In the genomic region with DNA sequence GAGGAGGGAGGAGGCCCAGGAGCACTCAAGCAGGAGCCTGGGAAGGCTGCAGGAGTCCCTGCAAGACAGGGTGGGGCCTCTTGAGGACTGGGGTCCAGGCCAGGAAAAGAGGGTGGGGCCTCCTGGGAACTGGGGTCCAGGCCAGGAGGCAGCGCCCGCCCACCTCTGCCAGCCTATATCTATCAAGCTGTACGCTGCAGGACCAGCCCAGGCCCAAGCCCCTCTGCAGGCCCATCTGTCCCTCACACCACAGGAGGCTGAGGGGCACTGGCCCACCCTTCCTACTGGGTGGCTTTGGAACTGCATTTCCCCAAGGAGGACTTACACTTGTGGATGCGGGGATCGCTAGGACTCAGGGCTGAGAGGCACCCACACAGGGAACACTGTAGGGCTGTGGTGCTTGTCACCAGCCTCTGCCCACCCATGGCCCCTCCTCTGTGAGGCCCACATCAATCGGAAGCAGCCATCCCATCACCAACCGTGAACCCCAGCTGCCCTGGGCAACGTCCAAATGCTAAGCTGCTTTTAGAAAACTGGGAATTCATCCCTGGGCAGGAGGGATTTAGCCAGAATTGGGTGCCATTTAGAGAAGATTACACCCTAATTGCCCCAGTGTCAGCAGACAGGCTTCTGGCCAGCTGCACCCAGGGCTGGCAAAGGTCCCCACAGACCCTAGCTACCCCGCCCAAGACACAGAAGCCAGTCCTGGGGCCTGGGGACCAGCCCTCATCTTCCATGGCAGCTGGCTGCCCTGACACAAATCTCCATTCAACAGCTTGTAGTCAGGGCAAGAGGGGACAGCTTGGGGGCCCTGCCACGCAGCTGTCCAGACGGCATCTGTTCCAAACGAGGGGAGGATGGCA, we compare ENCODE assay signal across 12 cellular contexts. TPM values are rescaled to one million over a fixed set of nuclear protein-coding genes. Genes with fewer than 3 reads are reported as not detected.
DNase-seq lines count a peak whose midpoint lies in the region; ATAC-seq, FAIRE-seq and TF ChIP-seq lines count a peak whose summit lies in the region.
"Had no signal": no experiment of that assay in that cellular context is flagged by ENCODE, and none has a peak within 500 bp of the region (broad histone marks: within the 10 kb centered on the region; RNA-seq: fewer than 3 reads in every experiment).

No MANE protein-coding gene starts in this region.

- H3K79me2 ChIP-seq in HepG2 (ENCODE audit: insufficient read depth, low read length): peaks cover 66% of the 10 kb centered on the region

- in situ Hi-C loops in HepG2 (cut with HindIII; ENCODE audit: extremely low pct_ligation_motif_present, low pct_unique_long_range_greater_than_20kb): no loop called here

- TF ChIP-seq CTCF in left lung (IDR thresholded peaks at IDR 0.05): no peak
- no peak for TF ChIP-seq CTCF in spleen (IDR thresholded peaks at IDR 0.05 in 8 of 11, conservative IDR thresholded peaks at IDR 0.05 in 3 of 11)
- TF ChIP-seq CTCF in HepG2 (CRISPR knock-in tag; IDR thresholded peaks at IDR 0.05): no peak

- DNase-seq in NCI-H1092 (lab: John Stamatoyannopoulos, UW) (peak; percentile 59), caudate nucleus (lab: John Stamatoyannopoulos, UW) (peak in 52 of 61 donors; percentile 23 to 90 (median 73)), left lung (no peak), spleen (peak; percentile 56), HepG2 (ENCODE audit: low spot score) (no peak), NCI-H128 (lab: John Stamatoyannopoulos, UW; ENCODE audit: unreplicated experiment) (no peak)
- DNase-seq: activated naive CD8-positive, alpha-beta T cell treated with anti-CD3 and anti-CD28 coated beads for 36 hours; Calu3; NCI-H1930 had no signal

- no peak overlapping the region for H3K9ac ChIP-seq in HepG2 (ENCODE audit: insufficient read depth, low read depth, low read length)

- H3K9me3 ChIP-seq in left lung: no peaks in the 10 kb centered on the region
- no peaks in the 10 kb centered on the region for H3K9me3 ChIP-seq in spleen
- no peaks in the 10 kb centered on the region for H3K9me3 ChIP-seq in HepG2 (ENCODE audit: low read length)

- CTCF ChIA-PET in HepG2 (lab: Yijun Ruan, JAX; ENCODE audit: low intra/inter-chr PET ratio, low total read pairs): no interaction called here

- no TSS peak for BruUV-seq in HepG2 (replicated peaks; lab: Mats Ljungman, UMichigan)

- no peak overlapping the region for H3K4me3 ChIP-seq in left lung
- H3K4me3 ChIP-seq in spleen: no peak overlapping the region
- H3K4me3 ChIP-seq in HepG2 (replicated peaks in 1 of 3; ENCODE audit: insufficient read depth in 1 of 3, low read depth in 2 of 3, low read length in 3 of 3): no peak overlapping the region

- no peak for FAIRE-seq in HepG2 (lab: Jason Lieb, UNC)
- FAIRE-seq: GM12891 had no signal

- H3K27ac ChIP-seq in caudate nucleus (ENCODE audit: low read depth, low read length): peak overlapping the region; percentile 8
- peak overlapping the region in 1 of 2 donors; percentile 60 for H3K27ac ChIP-seq in left lung
- H3K27ac ChIP-seq in spleen: peak overlapping the region in 4 of 8 donors; percentile 11 to 72 (median 50)
- no peak overlapping the region for H3K27ac ChIP-seq in HepG2 (ENCODE audit: extremely low read length, insufficient read depth, low read length)

- no peak for TF ChIP-seq RAD21 in HepG2 (CRISPR knock-in tag; IDR thresholded peaks at IDR 0.05)

- ATAC-seq in left lung (peak; percentile 33), HepG2 (no peak), GM18868 (IDR thresholded peaks at IDR 0.05; ENCODE audit: unreplicated experiment) (no peak), GM18517 (IDR thresholded peaks at IDR 0.05; ENCODE audit: unreplicated experiment) (no peak)

- H2AFZ ChIP-seq in HepG2 (ENCODE audit: low read length): no peak overlapping the region

- H4K20me1 ChIP-seq in HepG2 (ENCODE audit: insufficient read depth, low read length): no peaks in the 10 kb centered on the region; the same call in 1 of the 2 replicates

- no peak for TF ChIP-seq EP300 in HepG2 (IDR thresholded peaks at IDR 0.05; ENCODE audit: low read depth in 2 of 2, low read length in 2 of 2)
- TF ChIP-seq EP300 in HepG2 (CRISPR knock-in tag; IDR thresholded peaks at IDR 0.05; ENCODE audit: borderline replicate concordance): no peak

- intact Hi-C loops in left lung (cut with DNase I): no loop called here
- intact Hi-C loops in spleen (cut with DNase I; ENCODE audit: low total_unique reads): no loop called here
- intact Hi-C loops in HepG2 (cut with micrococcal nuclease; ENCODE audit: unreplicated experiment): no loop called here

- WGBS in spleen, 5 donors: 71 to 92% (median 86%) methylated on average over 5 to 12 of the region's 12 CpGs
- WGBS in HepG2 (ENCODE audit: low lambda C conversion rate): 91% methylated on average over 6 of the region's 12 CpGs

- H3K36me3 ChIP-seq in left lung: no peaks in the 10 kb centered on the region
- peaks cover 0 to 3% (median 0%) of the 10 kb centered on the region in 6 donors for H3K36me3 ChIP-seq in spleen
- no peaks in the 10 kb centered on the region for H3K36me3 ChIP-seq in HepG2 (replicated peaks in 1 of 2; ENCODE audit: control insufficient read depth in 1 of 2, insufficient read depth in 2 of 2, low read length in 2 of 2)

- peaks cover 23 to 74% of the 10 kb centered on the region in 2 donors for H3K4me1 ChIP-seq in left lung
- peaks cover 19 to 100% (median 93%) of the 10 kb centered on the region in 6 donors for H3K4me1 ChIP-seq in spleen
- H3K4me1 ChIP-seq in HepG2 (ENCODE audit: insufficient read depth, low read length): peaks cover 59% of the 10 kb centered on the region

- H3K27me3 ChIP-seq in left lung: no peaks in the 10 kb centered on the region
- no peaks in the 10 kb centered on the region for H3K27me3 ChIP-seq in spleen (replicated peaks in 1 of 7)
- H3K27me3 ChIP-seq in HepG2 (ENCODE audit: control insufficient read depth in 1 of 2, insufficient read depth in 2 of 2, low read length in 2 of 2): no peaks in the 10 kb centered on the region

- POLR2A ChIA-PET in HepG2 (lab: Yijun Ruan, JAX): no interaction called here

- no peak overlapping the region for H3K4me2 ChIP-seq in HepG2 (ENCODE audit: low read depth, low read length)

- no peak for TF ChIP-seq POLR2A in spleen (IDR thresholded peaks at IDR 0.05)
- TF ChIP-seq POLR2A in HepG2 (IDR thresholded peaks at IDR 0.05; ENCODE audit: insufficient read depth in 1 of 2, low read depth in 2 of 2, low read length in 2 of 2): no peak

TF ChIP-seq in HepG2, 621 proteins besides CTCF, POLR2A, EP300 and RAD21 (continues in another document):
- TF ChIP-seq ZNF850 (CRISPR knock-in tag; conservative IDR thresholded peaks at IDR 0.05): no peak
- no peak for TF ChIP-seq TCF7L2 (IDR thresholded peaks at IDR 0.05; ENCODE audit: low read depth, low read length)
- TF ChIP-seq, protein P1, sequence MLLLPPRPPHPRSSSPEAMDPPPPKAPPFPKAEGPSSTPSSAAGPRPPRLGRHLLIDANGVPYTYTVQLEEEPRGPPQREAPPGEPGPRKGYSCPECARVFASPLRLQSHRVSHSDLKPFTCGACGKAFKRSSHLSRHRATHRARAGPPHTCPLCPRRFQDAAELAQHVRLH (CRISPR knock-in tag; IDR thresholded peaks at IDR 0.05; ENCODE audit: borderline replicate concordance, low read depth): no peak
- no peak for TF ChIP-seq ZNF790 (CRISPR knock-in tag; IDR thresholded peaks at IDR 0.05; ENCODE audit: borderline replicate concordance)
- TF ChIP-seq RXRA (CRISPR knock-in tag; IDR thresholded peaks at IDR 0.05): no peak
- TF ChIP-seq ZNF672 (CRISPR knock-in tag; IDR thresholded peaks at IDR 0.05): no peak
- TF ChIP-seq ZBTB8A (CRISPR knock-in tag; IDR thresholded peaks at IDR 0.05; ENCODE audit: borderline replicate concordance, low read depth): no peak
- no peak for TF ChIP-seq IKZF4 (CRISPR knock-in tag; IDR thresholded peaks at IDR 0.05; ENCODE audit: borderline replicate concordance, low read depth, not compliant biosample characterization)
- no peak for TF ChIP-seq NFYC (CRISPR knock-in tag; IDR thresholded peaks at IDR 0.05)
- TF ChIP-seq, protein P2, sequence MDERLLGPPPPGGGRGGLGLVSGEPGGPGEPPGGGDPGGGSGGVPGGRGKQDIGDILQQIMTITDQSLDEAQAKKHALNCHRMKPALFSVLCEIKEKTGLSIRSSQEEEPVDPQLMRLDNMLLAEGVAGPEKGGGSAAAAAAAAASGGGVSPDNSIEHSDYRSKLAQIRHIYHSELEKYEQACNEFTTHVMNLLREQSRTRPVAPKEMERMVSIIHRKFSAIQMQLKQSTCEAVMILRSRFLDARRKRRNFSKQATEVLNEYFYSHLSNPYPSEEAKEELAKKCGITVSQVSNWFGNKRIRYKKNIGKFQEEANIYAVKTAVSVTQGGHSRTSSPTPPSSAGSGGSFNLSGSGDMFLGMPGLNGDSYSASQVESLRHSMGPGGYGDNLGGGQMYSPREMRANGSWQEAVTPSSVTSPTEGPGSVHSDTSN (CRISPR knock-in tag; IDR thresholded peaks at IDR 0.05): no peak

RNA-seq across cellular contexts. Expression of a gene that starts 15.3 kb away (rescaled TPM):
- total RNA-seq in left lung (10 to 100 TPM; 33.7 to 34.5 TPM), spleen (10 to 100 TPM; 30.6 to 55.7 (median 36.8) TPM), HepG2 (2016; rRNA removed; fragmentation: Illumina TruSeq; extraction: Trizol) (17.4 and 18.3 TPM in 2 replicates)
- polyA plus RNA-seq in spleen (10 to 100 TPM in 2 of 3 donors, 1 to 10 TPM in 1; 9.4 to 12.0 (median 11.7) TPM), HepG2 (2011; rRNA removed) (5.1 and 6.3 TPM in 2 replicates)
- total RNA-seq in HepG2 (2016; cell fraction: cytosol; rRNA removed; fragmentation: Illumina TruSeq; extraction: Trizol; ENCODE audit: low read depth): 2.2 and 2.6 TPM in 2 replicates
- 17.1 and 17.9 TPM in 2 replicates for total RNA-seq in HepG2 (2016; cell fraction: insoluble cytoplasmic fraction; rRNA removed; fragmentation: Illumina TruSeq; extraction: Trizol)
- total RNA-seq in HepG2 (2016; cell fraction: membrane; rRNA removed; fragmentation: Illumina TruSeq; extraction: Trizol): 7.5 and 8.2 TPM in 2 replicates
- total RNA-seq in HepG2 (2016; cell fraction: nucleus; rRNA removed; fragmentation: Illumina TruSeq; extraction: Trizol): 15.1 and 18.6 TPM in 2 replicates
- 5.7 and 6.0 TPM in 2 replicates for polyA plus RNA-seq in HepG2 (2011; cell fraction: cytosol; rRNA removed)
- 9.9 and 11.3 TPM in 2 replicates for polyA plus RNA-seq in HepG2 (2011; cell fraction: nucleus; rRNA removed)
- polyA plus RNA-seq in HepG2 (2012): 9.8 and 11.5 TPM in 2 replicates
- polyA plus RNA-seq in HepG2 (2016; cell fraction: cytosol; fragmentation: Illumina TruSeq; extraction: Trizol; ENCODE audit: low read depth): 1.1 TPM in 2 replicates
- 15.2 and 16.4 TPM in 2 replicates for polyA plus RNA-seq in HepG2 (2016; cell fraction: insoluble cytoplasmic fraction; fragmentation: Illumina TruSeq; extraction: Trizol; ENCODE audit: low read depth)
- 3.5 and 4.1 TPM in 2 replicates for polyA plus RNA-seq in HepG2 (2016; cell fraction: membrane; fragmentation: Illumina TruSeq; extraction: Trizol; ENCODE audit: low read depth)
- 17.8 and 17.9 TPM in 2 replicates for polyA plus RNA-seq in HepG2 (2016; cell fraction: nucleus; fragmentation: Illumina TruSeq; extraction: Trizol; ENCODE audit: insufficient read depth, low read depth)
- 10.1 and 10.5 TPM in 2 replicates for polyA minus RNA-seq in HepG2 (2011; rRNA and poly(A)+ RNA removed; ENCODE audit: low replicate concordance)
- 6.4 and 6.6 TPM in 2 replicates for polyA minus RNA-seq in HepG2 (2011; cell fraction: cytosol; rRNA and poly(A)+ RNA removed)
- polyA minus RNA-seq in HepG2 (2011; cell fraction: nucleus; rRNA and poly(A)+ RNA removed): 8.7 and 9.5 TPM in 2 replicates

Comparison
In these comparisons a context has a peak if more than half of its experiments do, and no peak if none do; other contexts are left out.
1. DNase-seq: peak in NCI-H1092 (single experiment), caudate nucleus (52 of 61) and spleen (single experiment); none in left lung (0 of 2), HepG2 (single experiment) and NCI-H128 (single experiment).